Comparison of ENCODE assay signal across 8 cellular contexts in genomic region chr3:181700168-181701087, GRCh38.
A peak's percentile ranks its signal among the peaks of the same experiment; 100 is the strongest.
DNase-seq lines count a peak whose midpoint lies in the region; ATAC-seq lines count a peak whose summit lies in the region.

No MANE protein-coding gene starts in this region.

- peaks cover 3% of the 10 kb centered on the region for H3K36me3 Mint-ChIP-seq in T-helper 1 cell treated with Interleukin-12 subunit alpha and Interleukin-12 subunit beta and Interleukin-4 antibody, amounts not matched to agents 30 μg/mL and 1 μg/mL, for 36 hours (ENCODE audit: low read depth)

- peaks cover 37% of the 10 kb centered on the region for H3K27me3 ChIP-seq in effector memory CD4-positive, alpha-beta T cell (replicated peaks; ENCODE audit: control insufficient read depth, insufficient read depth, low read length, poor library complexity, severe bottlenecking)

- H3K36me3 ChIP-seq in effector memory CD4-positive, alpha-beta T cell (ENCODE audit: control insufficient read depth, insufficient read depth, low read length) = no peaks in the 10 kb centered on the region

- no peak overlapping the region for H3K27ac ChIP-seq in effector memory CD4-positive, alpha-beta T cell (ENCODE audit: insufficient read depth, low read length, poor library complexity, severe bottlenecking)
- H3K27ac ChIP-seq in substantia nigra (ENCODE audit: low read depth, low read length, poor library complexity, severe bottlenecking) = peak overlapping the region; percentile 99

- ATAC-seq in GM18519 (IDR thresholded peaks at IDR 0.05; ENCODE audit: low FRiP score, unreplicated experiment) (peak; percentile 53), HG03039 (IDR thresholded peaks at IDR 0.05; ENCODE audit: unreplicated experiment) (peak; percentile 62)

- peak overlapping the region; percentile 71 for H3K27ac Mint-ChIP-seq in T-helper 1 cell treated with Interleukin-12 subunit alpha and Interleukin-12 subunit beta and Interleukin-4 antibody, amounts not matched to agents 30 μg/mL and 1 μg/mL, for 36 hours

- H3K4me3 ChIP-seq in effector memory CD4-positive, alpha-beta T cell (ENCODE audit: insufficient read depth, low read depth, low read length, poor library complexity, severe bottlenecking) = peak overlapping the region; percentile 20

- peak; percentile 94 for DNase-seq in Ammon's horn (ENCODE audit: low spot score)
- peak; percentile 100 for DNase-seq in NCI-H146 (lab: John Stamatoyannopoulos, UW)
- peak in 1 of 3 donors; percentile 22 for DNase-seq in effector memory CD4-positive, alpha-beta T cell
- peak; percentile 96 for DNase-seq in medulla oblongata (ENCODE audit: extremely low spot score)
- DNase-seq in substantia nigra (lab: John Stamatoyannopoulos, UW) = peak in 43 of 49 donors; percentile 16 to 84 (median 65)

- peaks cover 9% of the 10 kb centered on the region for H3K4me1 ChIP-seq in effector memory CD4-positive, alpha-beta T cell (ENCODE audit: control insufficient read depth, insufficient read depth, low read length, poor library complexity, severe bottlenecking)

- peaks cover 18% of the 10 kb centered on the region for H3K4me1 Mint-ChIP-seq in T-helper 1 cell treated with Interleukin-12 subunit alpha and Interleukin-12 subunit beta and Interleukin-4 antibody, amounts not matched to agents 30 μg/mL and 1 μg/mL, for 36 hours (ENCODE audit: low read depth)

- peaks cover 93% of the 10 kb centered on the region for H3K27me3 Mint-ChIP-seq in T-helper 1 cell treated with Interleukin-12 subunit alpha and Interleukin-12 subunit beta and Interleukin-4 antibody, amounts not matched to agents 30 μg/mL and 1 μg/mL, for 36 hours (ENCODE audit: low read depth)

- peak overlapping the region; percentile 27 for H3K4me3 Mint-ChIP-seq in T-helper 1 cell treated with Interleukin-12 subunit alpha and Interleukin-12 subunit beta and Interleukin-4 antibody, amounts not matched to agents 30 μg/mL and 1 μg/mL, for 36 hours

- no peaks in the 10 kb centered on the region for H3K9me3 ChIP-seq in effector memory CD4-positive, alpha-beta T cell (ENCODE audit: control insufficient read depth, low read length)

- no peaks in the 10 kb centered on the region for H3K9me3 Mint-ChIP-seq in T-helper 1 cell treated with Interleukin-12 subunit alpha and Interleukin-12 subunit beta and Interleukin-4 antibody, amounts not matched to agents 30 μg/mL and 1 μg/mL, for 36 hours
